Comparison of ENCODE assay signal across 8 cellular contexts in the genomic region with DNA sequence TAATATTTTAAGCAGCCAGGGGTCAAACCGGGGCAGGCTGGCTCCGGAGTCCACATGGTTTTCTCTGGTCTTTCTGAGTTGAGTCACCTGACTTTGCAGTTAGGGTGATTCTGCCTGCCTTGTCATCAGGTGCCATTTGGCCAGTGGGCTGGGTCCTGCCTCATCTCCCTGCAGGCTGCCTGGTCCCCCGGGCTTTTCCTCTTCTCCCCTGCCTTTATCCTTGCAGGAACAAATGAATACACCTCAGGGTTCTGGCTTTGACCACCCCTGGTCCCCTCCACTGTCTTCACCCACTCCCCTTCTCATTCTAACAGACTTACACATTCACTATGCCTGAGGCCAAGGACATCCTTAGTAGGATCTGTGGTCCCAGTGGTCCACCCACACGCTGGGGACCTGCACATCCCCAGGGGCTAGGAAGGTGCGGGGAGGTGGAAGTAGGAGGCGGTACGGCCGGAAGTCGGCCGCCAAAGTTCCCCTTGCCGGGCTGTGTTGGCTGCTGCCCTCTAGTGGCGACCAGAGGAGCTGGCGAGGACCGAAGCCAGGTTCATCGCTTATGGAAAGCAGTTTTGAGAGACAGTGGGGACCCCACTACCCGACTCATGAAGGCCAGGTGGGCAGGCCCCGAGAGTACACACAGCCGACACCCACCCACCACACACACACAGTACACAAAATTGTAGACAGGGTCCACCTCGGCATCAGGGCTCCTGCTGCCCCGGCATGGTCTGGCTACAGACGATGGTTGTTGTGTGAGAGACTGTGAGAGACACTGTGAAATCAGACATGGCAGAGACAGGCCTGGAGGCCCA. TPM values are rescaled to one million over a fixed set of nuclear protein-coding genes. Genes with fewer than 3 reads are reported as not detected.
A peak's percentile ranks its signal among the peaks of the same experiment; 100 is the strongest.
DNase-seq lines count a peak whose midpoint lies in the region; ATAC-seq and TF ChIP-seq lines count a peak whose summit lies in the region.

No MANE protein-coding gene starts in this region.

- H3K4me1 ChIP-seq in iPS-18a (ENCODE audit: control insufficient read depth, low read depth, low read length) = peaks cover 13% of the 10 kb centered on the region
- H3K4me1 ChIP-seq in skeletal muscle tissue (ENCODE audit: control insufficient read depth in 3 of 3, insufficient read depth in 3 of 3, low read length in 3 of 3) = peaks cover 4 to 10% (median 7%) of the 10 kb centered on the region in 3 donors

- H3K4me3 ChIP-seq in iPS-18a (ENCODE audit: low read length) (peak overlapping the region; percentile 19), skeletal muscle tissue (ENCODE audit: low read length in 3 of 3) (peak overlapping the region; percentile 49 to 72 (median 70))

- peak overlapping the region; percentile 85 for H3K27ac Mint-ChIP-seq in T-helper 17 cell

- ATAC-seq in HG02610 (IDR thresholded peaks at IDR 0.05; ENCODE audit: unreplicated experiment) (peak; percentile 86), T-helper 17 cell (peak; percentile 98)

- H3K9ac ChIP-seq in iPS-18a (ENCODE audit: low read length) (no peak overlapping the region), skeletal muscle tissue (ENCODE audit: low read depth in 1 of 3, low read length in 3 of 3) (peak overlapping the region in 1 of 3 donors; percentile 54)

- H3K9me3 ChIP-seq in T-helper 17 cell (ENCODE audit: control insufficient read depth, low read length, poor library complexity, severe bottlenecking) (no peaks in the 10 kb centered on the region), iPS-18a (ENCODE audit: control insufficient read depth, low read depth, low read length) (no peaks in the 10 kb centered on the region), skeletal muscle tissue (ENCODE audit: control insufficient read depth in 3 of 3, low read length in 3 of 3) (no peaks in the 10 kb centered on the region)

- H3K36me3 ChIP-seq in iPS-18a (ENCODE audit: control insufficient read depth, low read depth, low read length) (no peaks in the 10 kb centered on the region), skeletal muscle tissue (ENCODE audit: control insufficient read depth in 3 of 3, insufficient read depth in 3 of 3, low read length in 3 of 3) (no peaks in the 10 kb centered on the region)

- H3K27me3 ChIP-seq in iPS-18a (ENCODE audit: control insufficient read depth, insufficient read depth, low read length) (peaks cover 25% of the 10 kb centered on the region), skeletal muscle tissue (ENCODE audit: control insufficient read depth in 3 of 3, insufficient read depth in 3 of 3, low read length in 3 of 3) (peaks cover 0 to 6% (median 3%) of the 10 kb centered on the region in 3 donors)

- peak overlapping the region; percentile 43 for H3K4me3 Mint-ChIP-seq in T-helper 17 cell

- H3K27ac ChIP-seq in iPS-18a (ENCODE audit: low read length) = no peak overlapping the region
- no peak overlapping the region for H3K27ac ChIP-seq in skeletal muscle tissue (ENCODE audit: low read depth, low read length)

- H3K27me3 Mint-ChIP-seq in T-helper 17 cell = peaks cover 9% of the 10 kb centered on the region

- TF ChIP-seq POLR2A in GM15510 (IDR thresholded peaks at IDR 0.05; ENCODE audit: borderline replicate concordance, extremely low read depth, insufficient read length) = peak; percentile 45

- H3K36me3 Mint-ChIP-seq in T-helper 17 cell (ENCODE audit: low read depth) = no peaks in the 10 kb centered on the region

- peak; percentile 44 for DNase-seq in NCI-H1048 (lab: John Stamatoyannopoulos, UW)
- DNase-seq in T-helper 17 cell = peak; percentile 67 to 71 (median 71)
- DNase-seq in amniotic stem cell (lab: John Stamatoyannopoulos, UW) = peak; percentile 9
- no peak for DNase-seq in GF-D8 (lab: John Stamatoyannopoulos, UW)

- peaks cover 8% of the 10 kb centered on the region for H3K4me1 Mint-ChIP-seq in T-helper 17 cell

RNA-seq across cellular contexts. Expression of a gene that starts 6.3 kb away (rescaled TPM):
- 10 to 100 TPM; 30.0 to 31.3 TPM for total RNA-seq in T-helper 17 cell
- 11.0 TPM for total RNA-seq in skeletal muscle tissue

RNA-seq across cellular contexts. Expression of a gene that starts 22.6 kb away (rescaled TPM):
- total RNA-seq in T-helper 17 cell = under 1 TPM; 0.34 to 0.80 TPM
- 0.52 TPM for total RNA-seq in skeletal muscle tissue
